Comparison of ENCODE assay signal across 13 cellular contexts in genomic region chr10:123327450-123327849, GRCh38.
A peak's percentile ranks its signal among the peaks of the same experiment; 100 is the strongest.
DNase-seq lines count a peak whose midpoint lies in the region; ATAC-seq lines count a peak whose summit lies in the region.
"Had no signal": no experiment of that assay in that cellular context is flagged by ENCODE, and none has a peak within 500 bp of the region (broad histone marks: within the 10 kb centered on the region; RNA-seq: fewer than 3 reads in every experiment).

No MANE protein-coding gene starts in this region.

- intact Hi-C loops in head of caudate nucleus (cut with DNase I): no loop called here

- DNase-seq in cerebellum (ENCODE audit: low spot score) (no peak), germinal center (ENCODE audit: low spot score) (no peak), head of caudate nucleus (no peak), NCI-H2196 (lab: John Stamatoyannopoulos, UW; ENCODE audit: unreplicated experiment) (no peak)
- DNase-seq: activated naive CD8-positive, alpha-beta T cell treated with anti-CD3 and anti-CD28 coated beads, Interleukin-2, amount 50 U/mL, for 24 hours; DMS153; NCI-H345; ovary; stimulated activated CD4-positive, alpha-beta T cell treated with anti-CD3 and anti-CD28 coated beads, Interleukin-15, amount 100 ng/mL, for 24 hours had no signal

- ATAC-seq in GM18498 (IDR thresholded peaks at IDR 0.05; ENCODE audit: unreplicated experiment): peak; percentile 76
- peak; percentile 64 for ATAC-seq in GM19452 (IDR thresholded peaks at IDR 0.05; ENCODE audit: unreplicated experiment)
- peak; percentile 75 for ATAC-seq in HG02759 (IDR thresholded peaks at IDR 0.05; ENCODE audit: unreplicated experiment)
- peak; percentile 75 for ATAC-seq in HG03442 (IDR thresholded peaks at IDR 0.05; ENCODE audit: unreplicated experiment)
- ATAC-seq: activated naive CD8-positive, alpha-beta T cell treated with anti-CD3 and anti-CD28 coated beads, Interleukin-2, amount 50 U/mL, for 24 hours had no signal
